17 cellular contexts compared by ENCODE assay signal in the genomic region with DNA sequence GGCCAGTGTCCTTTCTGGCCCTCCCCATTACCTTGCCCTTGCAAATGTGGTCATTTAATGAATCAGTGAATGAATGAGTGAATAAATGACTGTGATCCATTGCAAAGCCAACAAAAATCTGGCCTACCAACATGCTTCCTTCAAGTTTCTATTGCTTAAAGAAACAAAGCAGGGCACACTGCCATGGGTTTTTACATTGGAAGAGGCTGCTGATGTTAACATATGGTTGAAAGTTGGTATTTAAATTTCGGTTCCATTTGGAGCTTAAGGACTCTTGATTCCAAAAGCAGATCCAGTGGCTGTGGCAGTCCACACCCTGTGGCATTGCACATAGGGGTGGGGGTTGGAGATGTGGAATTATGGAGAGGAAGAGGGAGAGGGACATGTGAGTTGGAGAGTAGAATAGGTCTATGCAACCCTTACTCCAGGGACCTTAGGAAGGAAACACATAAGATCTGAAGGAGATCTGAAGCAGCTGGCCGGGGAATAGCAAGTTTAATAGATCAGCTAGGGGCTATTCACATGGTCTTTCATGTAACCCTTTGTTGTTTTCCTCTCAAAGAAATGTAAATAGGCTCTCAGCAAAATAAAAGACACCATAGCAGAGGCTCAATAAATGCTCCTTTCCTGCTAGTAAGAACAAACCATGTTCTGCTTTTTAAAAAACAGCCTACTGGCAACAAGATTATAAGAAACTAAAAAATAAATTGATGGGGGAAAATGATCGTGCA. TPM values are rescaled to one million over a fixed set of nuclear protein-coding genes. Genes with fewer than 3 reads are reported as not detected.
DNase-seq lines count a peak whose midpoint lies in the region; ATAC-seq and TF ChIP-seq lines count a peak whose summit lies in the region.
"Had no signal": no experiment of that assay in that cellular context is flagged by ENCODE, and none has a peak within 500 bp of the region (broad histone marks: within the 10 kb centered on the region; RNA-seq: fewer than 3 reads in every experiment).

No MANE protein-coding gene starts in this region.

- peak overlapping the region; percentile 44 for H3K4me3 Mint-ChIP-seq in WTC11

- H3K36me3 Mint-ChIP-seq in WTC11: no peaks in the 10 kb centered on the region

- DNase-seq in DMS 273 (lab: John Stamatoyannopoulos, UW; ENCODE audit: unreplicated experiment) (peak; percentile 25), DMS 273 treated with DMSO at 0.1 percent for 48 hours (lab: John Stamatoyannopoulos, UW) (no peak), WTC11 (ENCODE audit: low spot score) (no peak), iPS-NIHi7 (ENCODE audit: extremely low spot score) (peak; percentile 55), superior temporal gyrus (ENCODE audit: extremely low spot score) (peak; percentile 57), NCI-H187 treated with DMSO at 0.1 percent for 48 hours (lab: John Stamatoyannopoulos, UW) (no peak)
- DNase-seq in activated CD8-positive, alpha-beta memory T cell treated with anti-CD3 and anti-CD28 coated beads, Interleukin-2, amount 50 U/mL, for 4 hours: no peak
- DNase-seq: C1 segment of cervical spinal cord, KBM-7, NCI-H1048, NCI-H146, NCI-H345, NCI-H69, PC-3, SK-N-SH had no signal

- H3K27ac Mint-ChIP-seq in WTC11: peak overlapping the region; percentile 64

- ATAC-seq in WTC11 (peak; percentile 44), HG03565 (IDR thresholded peaks at IDR 0.05; ENCODE audit: unreplicated experiment) (no peak)
- ATAC-seq: GM12878, PC-3 had no signal

- POLR2A ChIA-PET in WTC11 (lab: Charles Lee): no interaction called here

- CTCF ChIA-PET in WTC11 (lab: Charles Lee): interaction anchor here (2.0 kb wide), 1 partner anchor 51 kb away, joined by 9 read pairs; no protein-coding TSS in a partner anchor

- no peaks in the 10 kb centered on the region for H3K9me3 Mint-ChIP-seq in WTC11

- no peak for TF ChIP-seq CTCF in WTC11 (IDR thresholded peaks at IDR 0.05)

- peaks cover 67% of the 10 kb centered on the region for H3K4me1 Mint-ChIP-seq in WTC11

- H3K27me3 Mint-ChIP-seq in WTC11 (ENCODE audit: low read depth): peaks cover 45% of the 10 kb centered on the region

TF ChIP-seq in WTC11, 78 proteins besides CTCF, POLR2A, EP300 and RAD21:
- TF ChIP-seq ZNF671 (CRISPR knock-in tag; IDR thresholded peaks at IDR 0.05) (no peak), CREM (CRISPR knock-in tag; IDR thresholded peaks at IDR 0.05) (no peak), NR1H2 (CRISPR knock-in tag; IDR thresholded peaks at IDR 0.05) (no peak), ELF4 (CRISPR knock-in tag; IDR thresholded peaks at IDR 0.05; ENCODE audit: low read depth) (no peak)
- TF ChIP-seq, protein P1, sequence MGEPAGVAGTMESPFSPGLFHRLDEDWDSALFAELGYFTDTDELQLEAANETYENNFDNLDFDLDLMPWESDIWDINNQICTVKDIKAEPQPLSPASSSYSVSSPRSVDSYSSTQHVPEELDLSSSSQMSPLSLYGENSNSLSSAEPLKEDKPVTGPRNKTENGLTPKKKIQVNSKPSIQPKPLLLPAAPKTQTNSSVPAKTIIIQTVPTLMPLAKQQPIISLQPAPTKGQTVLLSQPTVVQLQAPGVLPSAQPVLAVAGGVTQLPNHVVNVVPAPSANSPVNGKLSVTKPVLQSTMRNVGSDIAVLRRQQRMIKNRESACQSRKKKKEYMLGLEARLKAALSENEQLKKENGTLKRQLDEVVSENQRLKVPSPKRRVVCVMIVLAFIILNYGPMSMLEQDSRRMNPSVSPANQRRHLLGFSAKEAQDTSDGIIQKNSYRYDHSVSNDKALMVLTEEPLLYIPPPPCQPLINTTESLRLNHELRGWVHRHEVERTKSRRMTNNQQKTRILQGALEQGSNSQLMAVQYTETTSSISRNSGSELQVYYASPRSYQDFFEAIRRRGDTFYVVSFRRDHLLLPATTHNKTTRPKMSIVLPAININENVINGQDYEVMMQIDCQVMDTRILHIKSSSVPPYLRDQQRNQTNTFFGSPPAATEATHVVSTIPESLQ (CRISPR knock-in tag; IDR thresholded peaks at IDR 0.05): no peak
- TF ChIP-seq, protein P2, sequence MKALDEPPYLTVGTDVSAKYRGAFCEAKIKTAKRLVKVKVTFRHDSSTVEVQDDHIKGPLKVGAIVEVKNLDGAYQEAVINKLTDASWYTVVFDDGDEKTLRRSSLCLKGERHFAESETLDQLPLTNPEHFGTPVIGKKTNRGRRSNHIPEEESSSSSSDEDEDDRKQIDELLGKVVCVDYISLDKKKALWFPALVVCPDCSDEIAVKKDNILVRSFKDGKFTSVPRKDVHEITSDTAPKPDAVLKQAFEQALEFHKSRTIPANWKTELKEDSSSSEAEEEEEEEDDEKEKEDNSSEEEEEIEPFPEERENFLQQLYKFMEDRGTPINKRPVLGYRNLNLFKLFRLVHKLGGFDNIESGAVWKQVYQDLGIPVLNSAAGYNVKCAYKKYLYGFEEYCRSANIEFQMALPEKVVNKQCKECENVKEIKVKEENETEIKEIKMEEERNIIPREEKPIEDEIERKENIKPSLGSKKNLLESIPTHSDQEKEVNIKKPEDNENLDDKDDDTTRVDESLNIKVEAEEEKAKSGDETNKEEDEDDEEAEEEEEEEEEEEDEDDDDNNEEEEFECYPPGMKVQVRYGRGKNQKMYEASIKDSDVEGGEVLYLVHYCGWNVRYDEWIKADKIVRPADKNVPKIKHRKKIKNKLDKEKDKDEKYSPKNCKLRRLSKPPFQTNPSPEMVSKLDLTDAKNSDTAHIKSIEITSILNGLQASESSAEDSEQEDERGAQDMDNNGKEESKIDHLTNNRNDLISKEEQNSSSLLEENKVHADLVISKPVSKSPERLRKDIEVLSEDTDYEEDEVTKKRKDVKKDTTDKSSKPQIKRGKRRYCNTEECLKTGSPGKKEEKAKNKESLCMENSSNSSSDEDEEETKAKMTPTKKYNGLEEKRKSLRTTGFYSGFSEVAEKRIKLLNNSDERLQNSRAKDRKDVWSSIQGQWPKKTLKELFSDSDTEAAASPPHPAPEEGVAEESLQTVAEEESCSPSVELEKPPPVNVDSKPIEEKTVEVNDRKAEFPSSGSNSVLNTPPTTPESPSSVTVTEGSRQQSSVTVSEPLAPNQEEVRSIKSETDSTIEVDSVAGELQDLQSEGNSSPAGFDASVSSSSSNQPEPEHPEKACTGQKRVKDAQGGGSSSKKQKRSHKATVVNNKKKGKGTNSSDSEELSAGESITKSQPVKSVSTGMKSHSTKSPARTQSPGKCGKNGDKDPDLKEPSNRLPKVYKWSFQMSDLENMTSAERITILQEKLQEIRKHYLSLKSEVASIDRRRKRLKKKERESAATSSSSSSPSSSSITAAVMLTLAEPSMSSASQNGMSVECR (CRISPR knock-in tag; IDR thresholded peaks at IDR 0.05; ENCODE audit: borderline replicate concordance): no peak
- TF ChIP-seq, protein P3, sequence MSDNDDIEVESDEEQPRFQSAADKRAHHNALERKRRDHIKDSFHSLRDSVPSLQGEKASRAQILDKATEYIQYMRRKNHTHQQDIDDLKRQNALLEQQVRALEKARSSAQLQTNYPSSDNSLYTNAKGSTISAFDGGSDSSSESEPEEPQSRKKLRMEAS (CRISPR knock-in tag; IDR thresholded peaks at IDR 0.05): no peak

RNA-seq across cellular contexts. Expression of a gene that starts 7.2 kb away (rescaled TPM):
- total RNA-seq in WTC11 (2021): 0.09 to 0.21 TPM (median 0.16 TPM) in 3 replicates

Comparison
In these comparisons a context has a peak if more than half of its experiments do, and no peak if none do; other contexts are left out.
1. DNase-seq: peak in DMS 273 (single experiment), iPS-NIHi7 (single experiment) and superior temporal gyrus (single experiment); none in DMS 273 treated with DMSO at 0.1 percent for 48 hours (single experiment), WTC11 (single experiment), activated CD8-positive, alpha-beta memory T cell treated with anti-CD3 and anti-CD28 coated beads, Interleukin-2, amount 50 U/mL, for 4 hours (single experiment) and NCI-H187 treated with DMSO at 0.1 percent for 48 hours (single experiment).